Comparison of ENCODE assay signal across 2 cellular contexts in the genomic region with DNA sequence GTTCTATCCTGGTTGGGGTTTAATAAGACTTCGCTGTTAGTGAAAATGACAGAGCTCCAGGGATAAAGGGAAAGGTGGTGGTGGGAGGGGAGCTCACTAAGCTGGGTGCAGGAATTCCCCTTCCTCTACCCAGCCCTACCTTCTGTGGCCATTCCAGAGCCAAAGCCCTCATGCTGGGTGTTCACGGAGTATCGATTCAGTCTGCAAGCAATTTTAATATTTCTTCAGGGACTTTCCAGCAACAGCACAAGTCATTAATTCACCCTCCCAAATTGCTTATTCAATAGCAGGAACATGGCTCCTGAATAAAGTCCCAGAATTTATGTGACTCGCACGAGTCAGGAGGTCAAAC.
TF ChIP-seq lines count a peak whose summit lies in the region.

No MANE protein-coding gene starts in this region.

TF ChIP-seq in SK-N-SH, 30 proteins besides CTCF, POLR2A, EP300 and RAD21 (continued from another document):
- TF ChIP-seq, protein P1, sequence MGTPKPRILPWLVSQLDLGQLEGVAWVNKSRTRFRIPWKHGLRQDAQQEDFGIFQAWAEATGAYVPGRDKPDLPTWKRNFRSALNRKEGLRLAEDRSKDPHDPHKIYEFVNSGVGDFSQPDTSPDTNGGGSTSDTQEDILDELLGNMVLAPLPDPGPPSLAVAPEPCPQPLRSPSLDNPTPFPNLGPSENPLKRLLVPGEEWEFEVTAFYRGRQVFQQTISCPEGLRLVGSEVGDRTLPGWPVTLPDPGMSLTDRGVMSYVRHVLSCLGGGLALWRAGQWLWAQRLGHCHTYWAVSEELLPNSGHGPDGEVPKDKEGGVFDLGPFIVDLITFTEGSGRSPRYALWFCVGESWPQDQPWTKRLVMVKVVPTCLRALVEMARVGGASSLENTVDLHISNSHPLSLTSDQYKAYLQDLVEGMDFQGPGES (IDR thresholded peaks at IDR 0.05; ENCODE audit: low read depth, low read length): no peak
- TF ChIP-seq RFX5 (IDR thresholded peaks at IDR 0.05; ENCODE audit: low read length): 0 out of 2 replicates have a peak, but pooled peaks have one; percentile 28
- no peak for TF ChIP-seq JUND (IDR thresholded peaks at IDR 0.05)
- TF ChIP-seq NFIC (IDR thresholded peaks at IDR 0.05; ENCODE audit: borderline replicate concordance): no peak
- no peak for TF ChIP-seq GABPA (IDR thresholded peaks at IDR 0.05; ENCODE audit: low read depth)

TF ChIP-seq in SK-N-SH treated with all-trans-retinoic acid at 6 μM for 48 hours, 23 proteins besides CTCF, POLR2A, EP300 and RAD21 (continued from another document):
- TF ChIP-seq, protein P2, sequence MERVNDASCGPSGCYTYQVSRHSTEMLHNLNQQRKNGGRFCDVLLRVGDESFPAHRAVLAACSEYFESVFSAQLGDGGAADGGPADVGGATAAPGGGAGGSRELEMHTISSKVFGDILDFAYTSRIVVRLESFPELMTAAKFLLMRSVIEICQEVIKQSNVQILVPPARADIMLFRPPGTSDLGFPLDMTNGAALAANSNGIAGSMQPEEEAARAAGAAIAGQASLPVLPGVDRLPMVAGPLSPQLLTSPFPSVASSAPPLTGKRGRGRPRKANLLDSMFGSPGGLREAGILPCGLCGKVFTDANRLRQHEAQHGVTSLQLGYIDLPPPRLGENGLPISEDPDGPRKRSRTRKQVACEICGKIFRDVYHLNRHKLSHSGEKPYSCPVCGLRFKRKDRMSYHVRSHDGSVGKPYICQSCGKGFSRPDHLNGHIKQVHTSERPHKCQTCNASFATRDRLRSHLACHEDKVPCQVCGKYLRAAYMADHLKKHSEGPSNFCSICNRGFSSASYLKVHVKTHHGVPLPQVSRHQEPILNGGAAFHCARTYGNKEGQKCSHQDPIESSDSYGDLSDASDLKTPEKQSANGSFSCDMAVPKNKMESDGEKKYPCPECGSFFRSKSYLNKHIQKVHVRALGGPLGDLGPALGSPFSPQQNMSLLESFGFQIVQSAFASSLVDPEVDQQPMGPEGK (CRISPR knock-in tag; IDR thresholded peaks at IDR 0.05; ENCODE audit: borderline replicate concordance): no peak
- TF ChIP-seq TCF4 (CRISPR knock-in tag; IDR thresholded peaks at IDR 0.05; ENCODE audit: borderline replicate concordance) (no peak), ZFP3 (CRISPR knock-in tag; IDR thresholded peaks at IDR 0.05) (no peak), SNAI2 (CRISPR knock-in tag; IDR thresholded peaks at IDR 0.05) (no peak), ZNF70 (CRISPR knock-in tag; IDR thresholded peaks at IDR 0.05) (no peak), BACH2 (CRISPR knock-in tag; IDR thresholded peaks at IDR 0.05; ENCODE audit: borderline replicate concordance) (no peak), ZNF565 (CRISPR knock-in tag; conservative IDR thresholded peaks at IDR 0.05; ENCODE audit: low read depth) (no peak), OSR1 (CRISPR knock-in tag; IDR thresholded peaks at IDR 0.05) (no peak), GLIS3 (CRISPR knock-in tag; IDR thresholded peaks at IDR 0.05) (no peak), TOX (CRISPR knock-in tag; IDR thresholded peaks at IDR 0.05; ENCODE audit: borderline replicate concordance) (no peak)
- TF ChIP-seq, protein P3, sequence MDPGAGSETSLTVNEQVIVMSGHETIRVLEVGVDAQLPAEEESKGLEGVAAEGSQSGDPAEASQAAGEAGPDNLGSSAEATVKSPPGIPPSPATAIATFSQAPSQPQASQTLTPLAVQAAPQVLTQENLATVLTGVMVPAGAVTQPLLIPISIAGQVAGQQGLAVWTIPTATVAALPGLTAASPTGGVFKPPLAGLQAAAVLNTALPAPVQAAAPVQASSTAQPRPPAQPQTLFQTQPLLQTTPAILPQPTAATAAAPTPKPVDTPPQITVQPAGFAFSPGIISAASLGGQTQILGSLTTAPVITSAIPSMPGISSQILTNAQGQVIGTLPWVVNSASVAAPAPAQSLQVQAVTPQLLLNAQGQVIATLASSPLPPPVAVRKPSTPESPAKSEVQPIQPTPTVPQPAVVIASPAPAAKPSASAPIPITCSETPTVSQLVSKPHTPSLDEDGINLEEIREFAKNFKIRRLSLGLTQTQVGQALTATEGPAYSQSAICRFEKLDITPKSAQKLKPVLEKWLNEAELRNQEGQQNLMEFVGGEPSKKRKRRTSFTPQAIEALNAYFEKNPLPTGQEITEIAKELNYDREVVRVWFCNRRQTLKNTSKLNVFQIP (CRISPR knock-in tag; IDR thresholded peaks at IDR 0.05; ENCODE audit: borderline replicate concordance, low read depth): no peak
- TF ChIP-seq, protein P4, sequence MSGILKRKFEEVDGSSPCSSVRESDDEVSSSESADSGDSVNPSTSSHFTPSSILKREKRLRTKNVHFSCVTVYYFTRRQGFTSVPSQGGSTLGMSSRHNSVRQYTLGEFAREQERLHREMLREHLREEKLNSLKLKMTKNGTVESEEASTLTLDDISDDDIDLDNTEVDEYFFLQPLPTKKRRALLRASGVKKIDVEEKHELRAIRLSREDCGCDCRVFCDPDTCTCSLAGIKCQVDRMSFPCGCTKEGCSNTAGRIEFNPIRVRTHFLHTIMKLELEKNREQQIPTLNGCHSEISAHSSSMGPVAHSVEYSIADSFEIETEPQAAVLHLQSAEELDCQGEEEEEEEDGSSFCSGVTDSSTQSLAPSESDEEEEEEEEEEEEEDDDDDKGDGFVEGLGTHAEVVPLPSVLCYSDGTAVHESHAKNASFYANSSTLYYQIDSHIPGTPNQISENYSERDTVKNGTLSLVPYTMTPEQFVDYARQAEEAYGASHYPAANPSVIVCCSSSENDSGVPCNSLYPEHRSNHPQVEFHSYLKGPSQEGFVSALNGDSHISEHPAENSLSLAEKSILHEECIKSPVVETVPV (CRISPR knock-in tag; IDR thresholded peaks at IDR 0.05): no peak
